11 cellular contexts compared by ENCODE assay signal in genomic region chr2:201807452-201807980, GRCh38. TPM values are rescaled to one million over a fixed set of nuclear protein-coding genes. Genes with fewer than 3 reads are reported as not detected.
DNase-seq lines count a peak whose midpoint lies in the region; ATAC-seq and TF ChIP-seq lines count a peak whose summit lies in the region.
"Had no signal": no experiment of that assay in that cellular context is flagged by ENCODE, and none has a peak within 500 bp of the region (broad histone marks: within the 10 kb centered on the region; RNA-seq: fewer than 3 reads in every experiment).

No MANE protein-coding gene starts in this region.

- H3K27me3 Mint-ChIP-seq in natural killer cell (ENCODE audit: low read depth in 2 of 2): peaks cover 9 to 32% of the 10 kb centered on the region in 2 donors

- no peaks in the 10 kb centered on the region for H3K36me3 Mint-ChIP-seq in natural killer cell
- H3K36me3 Mint-ChIP-seq: CD4-positive, CD25-positive, alpha-beta regulatory T cell had no signal

- H3K4me3 ChIP-seq in AG04450 (ENCODE audit: low read depth, low read length): peak overlapping the region; percentile 51
- no peak overlapping the region for H3K4me3 ChIP-seq in colonic mucosa
- no peak overlapping the region for H3K4me3 ChIP-seq in mucosa of descending colon

- intact Hi-C loops in colonic mucosa (cut with DNase I): loop anchor here (10.0 kb wide), 1 partner anchor 47 kb away; no protein-coding TSS in a partner anchor
- intact Hi-C loops in mucosa of descending colon (cut with DNase I, micrococcal nuclease): no loop called here
- intact Hi-C loops in natural killer cell (cut with micrococcal nuclease): no loop called here

- CTCF ChIA-PET in AG04450 (lab: Charles Lee): interaction anchor here (0.7 to 1.0 kb wide), 4 partner anchors 10 to 228 kb away, joined by 3 to 9 read pairs (median 4); no protein-coding TSS in a partner anchor

- POLR2A ChIA-PET in AG04450 (lab: Yijun Ruan, JAX): interaction anchor here (0.6 to 1.8 kb wide), 5 partner anchors 9 to 79 kb away, joined by 3 to 8 read pairs (median 6); no protein-coding TSS in a partner anchor

- TF ChIP-seq CTCF in AG04450 (IDR thresholded peaks at IDR 0.05; ENCODE audit: low read depth, low read length): no peak
- no peak for TF ChIP-seq CTCF in colonic mucosa (IDR thresholded peaks at IDR 0.05)
- TF ChIP-seq CTCF in mucosa of descending colon (IDR thresholded peaks at IDR 0.05): no peak
- TF ChIP-seq CTCF in natural killer cell (IDR thresholded peaks at IDR 0.05): no peak

- DNase-seq in AG04450 (ENCODE audit: low read depth, low spot score) (no peak), M059J (ENCODE audit: low read depth) (peak; percentile 81), colonic mucosa (peak; percentile 22), mucosa of descending colon (peak in 1 of 3 donors; percentile 9), NCI-H187 (lab: John Stamatoyannopoulos, UW) (no peak), natural killer cell (no peak), NOMO-1 (lab: John Stamatoyannopoulos, UW; ENCODE audit: unreplicated experiment in 2 of 2) (no peak)
- DNase-seq: activated CD4-positive, alpha-beta T cell treated with anti-CD3 and anti-CD28 coated beads for 1 hour; CD4-positive, CD25-positive, alpha-beta regulatory T cell had no signal

- H3K27ac ChIP-seq in AG04450 (ENCODE audit: low read depth, low read length) (peak overlapping the region; percentile 40), colonic mucosa (no peak overlapping the region)

- H3K9me3 ChIP-seq in AG04450 (ENCODE audit: control insufficient read depth, insufficient read depth, low read length): no peaks in the 10 kb centered on the region
- no peaks in the 10 kb centered on the region for H3K9me3 ChIP-seq in colonic mucosa
- H3K9me3 ChIP-seq in mucosa of descending colon: no peaks in the 10 kb centered on the region

- no peak overlapping the region for H3K4me3 Mint-ChIP-seq in natural killer cell
- H3K4me3 Mint-ChIP-seq: CD4-positive, CD25-positive, alpha-beta regulatory T cell had no signal

- no peaks in the 10 kb centered on the region for H3K27me3 ChIP-seq in AG04450 (ENCODE audit: control insufficient read depth, insufficient read depth, low read length)
- no peaks in the 10 kb centered on the region for H3K27me3 ChIP-seq in colonic mucosa

- no peaks in the 10 kb centered on the region for H3K9me3 Mint-ChIP-seq in natural killer cell

- H3K4me1 Mint-ChIP-seq in natural killer cell: no peaks in the 10 kb centered on the region
- H3K4me1 Mint-ChIP-seq: CD4-positive, CD25-positive, alpha-beta regulatory T cell had no signal

- H3K4me1 ChIP-seq in colonic mucosa (no peaks in the 10 kb centered on the region), mucosa of descending colon (ENCODE audit: low read depth) (no peaks in the 10 kb centered on the region)

- peak; percentile 13 for ATAC-seq in mucosa of descending colon
- ATAC-seq in GM19397 (IDR thresholded peaks at IDR 0.05; ENCODE audit: unreplicated experiment): no peak
- no peak for ATAC-seq in natural killer cell

- H3K27ac Mint-ChIP-seq in natural killer cell: no peak overlapping the region
- H3K27ac Mint-ChIP-seq: CD4-positive, CD25-positive, alpha-beta regulatory T cell had no signal

- no peak overlapping the region for H3K9ac ChIP-seq in colonic mucosa (ENCODE audit: low read depth in 2 of 2, low read length in 2 of 2)

- H3K36me3 ChIP-seq in colonic mucosa (no peaks in the 10 kb centered on the region), mucosa of descending colon (ENCODE audit: low read depth) (no peaks in the 10 kb centered on the region)

RNA-seq across cellular contexts. Expression of gene CDK15, which starts 1.2 kb away (rescaled TPM):
- polyA plus RNA-seq in AG04450 (2011; rRNA removed): 16.0 and 18.6 TPM in 2 replicates
- 18.5 and 19.0 TPM in 2 replicates for polyA minus RNA-seq in AG04450 (2011; rRNA and poly(A)+ RNA removed)
- 7.0 and 17.6 TPM in 2 replicates for total RNA-seq in M059J (2014; rRNA removed; shearing (Covaris generic))
- total RNA-seq in colonic mucosa: under 1 TPM; 0.47 to 0.72 TPM
- 1 to 10 TPM in 1 of 3 donors, under 1 TPM in 1, not detected in 1; 0.94 to 1.4 TPM for total RNA-seq in mucosa of descending colon
- 1 to 10 TPM in 1 of 3 donors, under 1 TPM in 1, not detected in 1; 0.72 to 2.5 TPM for total RNA-seq in natural killer cell
- total RNA-seq: CD4-positive, CD25-positive, alpha-beta regulatory T cell; lung microvascular endothelial cell had no signal
- polyA plus RNA-seq: CD4-positive, CD25-positive, alpha-beta regulatory T cell had no signal

RNA-seq across cellular contexts. Expression of gene ALS2, which starts 26.8 kb away (rescaled TPM):
- polyA plus RNA-seq in AG04450 (2011; rRNA removed): 21.9 and 23.5 TPM in 2 replicates
- 39.6 and 40.4 TPM in 2 replicates for polyA minus RNA-seq in AG04450 (2011; rRNA and poly(A)+ RNA removed)
- 23.5 and 28.2 TPM in 2 replicates for total RNA-seq in M059J (2014; rRNA removed; shearing (Covaris generic))
- total RNA-seq in colonic mucosa (10 to 100 TPM in 1 of 2 donors, 1 to 10 TPM in 1; 8.0 to 11.7 TPM), mucosa of descending colon (10 to 100 TPM in 2 of 3 donors, 1 to 10 TPM in 1; 8.8 to 18.2 (median 13.3) TPM), natural killer cell (10 to 100 TPM; 15.0 to 28.6 (median 19.1) TPM)

Comparison
In these comparisons a context has a peak if more than half of its experiments do, and no peak if none do; other contexts are left out.
1. DNase-seq: peak in M059J (single experiment) and colonic mucosa (single experiment); none in AG04450 (single experiment), NCI-H187 (0 of 2), natural killer cell (single experiment) and NOMO-1 (0 of 2).